10 cellular contexts compared by ENCODE assay signal in genomic region chr16:11202260-11203091, GRCh38. TPM values are rescaled to one million over a fixed set of nuclear protein-coding genes. Genes with fewer than 3 reads are reported as not detected.
DNase-seq lines count a peak whose midpoint lies in the region.
"Had no signal": no experiment of that assay in that cellular context is flagged by ENCODE, and none has a peak within 500 bp of the region (broad histone marks: within the 10 kb centered on the region; RNA-seq: fewer than 3 reads in every experiment).

No MANE protein-coding gene starts in this region.

- H3K27me3 ChIP-seq in GM23248 (replicated peaks; ENCODE audit: insufficient read depth) (no peaks in the 10 kb centered on the region), SJSA1 (replicated peaks) (no peaks in the 10 kb centered on the region)
- H3K27me3 ChIP-seq: ascending aorta had no signal

- no peaks in the 10 kb centered on the region for H3K9me3 ChIP-seq in GM23248 (ENCODE audit: low read depth)
- 0 out of 2 replicates have a peak, but pooled peaks cover under 1% of the 10 kb centered on the region for H3K9me3 ChIP-seq in SJSA1 (replicated peaks)
- H3K9me3 ChIP-seq: ascending aorta had no signal

- WGBS in GM23248 (ENCODE audit: low coverage in 1 of 2, low lambda C conversion rate in 2 of 2, missing lambda C conversion rate in 2 of 2), 2 experiments, result 47% methylated on average over 12 to 13 of the region's 13 CpGs

- no peaks in the 10 kb centered on the region for H4K20me1 ChIP-seq in GM23248 (ENCODE audit: insufficient read depth)

- no peak overlapping the region for H2AFZ ChIP-seq in GM23248

- peaks cover 15% of the 10 kb centered on the region for H3F3A ChIP-seq in GM23248 (ENCODE audit: insufficient read depth)

- in situ Hi-C loops in GM23248 (cut with MboI), result no loop called here

- peaks cover 20% of the 10 kb centered on the region for H3K4me1 ChIP-seq in GM23248 (ENCODE audit: insufficient read depth)
- H3K4me1 ChIP-seq in SJSA1 (replicated peaks), result peaks cover 26% of the 10 kb centered on the region
- H3K4me1 ChIP-seq: ascending aorta had no signal

- H3K9ac ChIP-seq in GM23248, result peak overlapping the region; percentile 51

- H3K4me2 ChIP-seq in GM23248 (ENCODE audit: unreplicated experiment), result peak overlapping the region; percentile 38

- H3K9me2 ChIP-seq in GM23248 (ENCODE audit: insufficient read depth), result no peaks in the 10 kb centered on the region

- DNase-seq in GM04504 (ENCODE audit: low read depth), result peak; percentile 22
- peak; percentile 66 for DNase-seq in GM23248
- no peak for DNase-seq in SJSA1 (ENCODE audit: low read depth in 1 of 2, low spot score in 2 of 2)
- DNase-seq in kidney glomerular epithelial cell (lab: John Stamatoyannopoulos, UW), result peak; percentile 40
- DNase-seq in midbrain (lab: John Stamatoyannopoulos, UW), result no peak
- no peak for DNase-seq in NCI-H1930 (lab: John Stamatoyannopoulos, UW)
- DNase-seq in stimulated activated CD4-positive, alpha-beta T cell treated with anti-CD3 and anti-CD28 coated beads, Interleukin-12 subunit alpha, Interleukin-12 subunit beta, amount 100 ng/mL, for 4 hours, result no peak
- DNase-seq: immature natural killer cell had no signal

- no peaks in the 10 kb centered on the region for H3K79me2 ChIP-seq in GM23248 (ENCODE audit: insufficient read depth)

- peak overlapping the region; percentile 69 for H3K27ac ChIP-seq in GM23248
- peak overlapping the region; percentile 37; the same call in 1 of the 2 replicates for H3K27ac ChIP-seq in SJSA1
- H3K27ac ChIP-seq: ascending aorta, SK-N-MC had no signal

- no peaks in the 10 kb centered on the region for H3K36me3 ChIP-seq in GM23248 (ENCODE audit: low read depth)
- no peaks in the 10 kb centered on the region for H3K36me3 ChIP-seq in SJSA1
- H3K36me3 ChIP-seq: ascending aorta had no signal

- H3K4me3 ChIP-seq in GM23248 (peak overlapping the region; percentile 36; the same call in 1 of the 2 replicates), SJSA1 (no peak overlapping the region)
- H3K4me3 ChIP-seq: ascending aorta, SK-N-MC had no signal

RNA-seq across cellular contexts. Expression of gene SOCS1, which starts 53.5 kb away (rescaled TPM):
- total RNA-seq in GM23248 (2014; rRNA removed; shearing (Covaris generic)), result 1.4 and 2.0 TPM in 2 replicates
- 1.6 and 2.3 TPM in 2 replicates for polyA plus RNA-seq in GM23248 (2016; fragmentation: Nextera tagmentation; extraction: Ambion mirVana)
- total RNA-seq in SJSA1 (2014; rRNA removed; shearing (Covaris generic)), result 8.1 and 9.0 TPM in 2 replicates

Comparison
In these comparisons a context has a peak if more than half of its experiments do, and no peak if none do; other contexts are left out.
1. DNase-seq: peak in GM04504 (single experiment), GM23248 (single experiment) and kidney glomerular epithelial cell (single experiment); none in SJSA1 (0 of 2), midbrain (single experiment), NCI-H1930 (0 of 2) and stimulated activated CD4-positive, alpha-beta T cell treated with anti-CD3 and anti-CD28 coated beads, Interleukin-12 subunit alpha, Interleukin-12 subunit beta, amount 100 ng/mL, for 4 hours (single experiment).